Comparison of ENCODE assay signal across 12 cellular contexts in the genomic region with DNA sequence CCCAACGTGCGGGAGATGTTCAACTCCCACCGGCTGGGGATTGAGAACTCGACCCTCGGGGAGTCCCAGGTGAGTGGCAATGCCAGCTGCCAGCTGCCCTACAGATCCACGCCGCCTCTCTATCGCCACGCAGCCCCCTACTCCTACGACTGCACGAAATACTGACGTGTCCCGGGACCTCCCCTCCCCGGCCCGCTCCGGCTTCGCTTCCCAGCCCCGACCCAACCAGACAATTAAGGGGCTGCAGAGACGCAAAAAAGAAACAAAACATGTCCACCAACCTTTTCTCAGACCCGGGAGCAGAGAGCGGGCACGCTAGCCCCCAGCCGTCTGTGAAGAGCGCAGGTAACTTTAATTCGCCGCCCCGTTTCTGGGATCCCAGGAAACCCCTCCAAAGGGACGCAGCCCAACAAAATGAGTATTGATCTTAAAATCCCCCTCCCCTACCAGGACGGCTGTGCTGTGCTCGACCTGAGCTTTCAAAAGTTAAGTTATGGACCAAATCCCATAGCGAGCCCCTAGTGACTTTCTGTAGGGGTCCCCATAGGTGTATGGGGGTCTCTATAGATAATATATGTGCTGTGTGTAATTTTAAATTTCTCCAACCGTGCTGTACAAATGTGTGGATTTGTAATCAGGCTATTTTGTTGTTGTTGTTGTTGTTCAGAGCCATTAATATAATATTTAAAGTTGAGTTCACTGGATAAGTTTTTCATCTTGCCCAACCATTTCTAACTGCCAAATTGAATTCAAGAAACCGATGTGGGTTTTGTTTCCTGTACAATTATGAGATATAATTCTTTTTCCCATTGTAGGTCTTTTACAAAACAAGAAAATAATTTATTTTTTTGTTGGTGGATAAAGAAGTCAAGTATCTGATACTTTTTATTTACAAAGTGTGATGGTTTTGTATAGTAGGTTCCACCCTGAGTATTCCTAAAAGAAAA. TPM values are rescaled to one million over a fixed set of nuclear protein-coding genes. Genes with fewer than 3 reads are reported as not detected.
DNase-seq lines count a peak whose midpoint lies in the region; ATAC-seq and TF ChIP-seq lines count a peak whose summit lies in the region.
"Had no signal": no experiment of that assay in that cellular context is flagged by ENCODE, and none has a peak within 500 bp of the region (broad histone marks: within the 10 kb centered on the region; RNA-seq: fewer than 3 reads in every experiment).

No MANE protein-coding gene starts in this region.

- H3K4me1 ChIP-seq in ascending aorta (peaks cover 0 to 22% of the 10 kb centered on the region in 2 donors), right cardiac atrium (ENCODE audit: control insufficient read depth, insufficient read depth, low read length) (no peaks in the 10 kb centered on the region), gastrocnemius medialis (peaks cover 0 to 5% of the 10 kb centered on the region in 2 donors), Caco-2 (peaks cover 5% of the 10 kb centered on the region; the same call in 1 of the 2 replicates), Peyer's patch (peaks cover 0 to 15% (median 6%) of the 10 kb centered on the region in 4 donors)

- H3K27ac ChIP-seq in ascending aorta (peak overlapping the region; percentile 91 to 98), right cardiac atrium (ENCODE audit: low read length) (peak overlapping the region; percentile 8), gastrocnemius medialis (no peak overlapping the region), Peyer's patch (no peak overlapping the region)

- no peak overlapping the region for H3K4me3 Mint-ChIP-seq in Caco-2 (ENCODE audit: unreplicated experiment)

- H3K36me3 Mint-ChIP-seq in Caco-2 (ENCODE audit: insufficient read depth, unreplicated experiment) = peaks cover 2% of the 10 kb centered on the region

- H3K27me3 ChIP-seq in H7 (ENCODE audit: control insufficient read depth, insufficient read depth, low read length) = peaks cover 95% of the 10 kb centered on the region
- no peaks in the 10 kb centered on the region for H3K27me3 ChIP-seq in ascending aorta
- H3K27me3 ChIP-seq in right cardiac atrium (ENCODE audit: control insufficient read depth, insufficient read depth) = no peaks in the 10 kb centered on the region
- peaks cover 88 to 90% (median 90%) of the 10 kb centered on the region in 3 donors for H3K27me3 ChIP-seq in gastrocnemius medialis
- no peaks in the 10 kb centered on the region for H3K27me3 ChIP-seq in Caco-2 (replicated peaks; ENCODE audit: control insufficient read depth, insufficient read depth, low read length)
- peaks cover 0 to 67% of the 10 kb centered on the region in 2 donors for H3K27me3 ChIP-seq in Peyer's patch

- POLR2A ChIA-PET in Caco-2 (lab: Charles Lee) = interaction anchor here (0.6 kb wide), 1 partner anchor 55 kb away, joined by 11 read pairs; no protein-coding TSS in a partner anchor

- peaks cover 12% of the 10 kb centered on the region for H3K4me1 Mint-ChIP-seq in Caco-2 (ENCODE audit: low read depth, unreplicated experiment)

- H3K36me3 ChIP-seq in H7 (replicated peaks; ENCODE audit: control insufficient read depth, insufficient read depth, low read length) = no peaks in the 10 kb centered on the region
- H3K36me3 ChIP-seq in ascending aorta = peaks cover 0 to 12% of the 10 kb centered on the region in 2 donors
- H3K36me3 ChIP-seq in gastrocnemius medialis = no peaks in the 10 kb centered on the region
- H3K36me3 ChIP-seq in Caco-2 (ENCODE audit: control insufficient read depth, insufficient read depth, low read length) = no peaks in the 10 kb centered on the region
- no peaks in the 10 kb centered on the region for H3K36me3 ChIP-seq in Peyer's patch

- no peak for TF ChIP-seq CTCF in ascending aorta (IDR thresholded peaks at IDR 0.05)
- no peak for TF ChIP-seq CTCF in gastrocnemius medialis (IDR thresholded peaks at IDR 0.05 in 4 of 5, conservative IDR thresholded peaks at IDR 0.05 in 1 of 5)
- no peak for TF ChIP-seq CTCF in Caco-2 (IDR thresholded peaks at IDR 0.05; ENCODE audit: insufficient read depth in 1 of 2, low read depth in 1 of 2, low read length in 1 of 2, severe bottlenecking in 1 of 2, unreplicated experiment in 1 of 2)
- TF ChIP-seq CTCF in Peyer's patch (IDR thresholded peaks at IDR 0.05) = no peak

- peaks cover 6% of the 10 kb centered on the region for H3K27me3 Mint-ChIP-seq in Caco-2 (ENCODE audit: insufficient read depth, unreplicated experiment)

- WGBS in right cardiac atrium = 12% methylated on average over 33 of the region's 33 CpGs

- in situ Hi-C loops in gastrocnemius medialis (cut with MboI; ENCODE audit: low sequenced_read_pairs in 4 of 4) = loop anchor here (5.0 to 25.0 kb wide), 7 partner anchors 306 to 818 kb away; a partner anchor contains a TSS

- DNase-seq in H7 (no peak), ascending aorta (ENCODE audit: low spot score in 2 of 2) (no peak), right cardiac atrium (no peak), gastrocnemius medialis (no peak), OCI-M1 (lab: John Stamatoyannopoulos, UW) (no peak), erythroblast (lab: John Stamatoyannopoulos, UW) (no peak), Caco-2 (no peak), Peyer's patch (no peak)
- DNase-seq: activated effector memory CD4-positive, alpha-beta T cell treated with anti-CD3 and anti-CD28 coated beads, Interleukin-2, amount 50 U/mL, for 16 hours; foreskin melanocyte; NCI-H526 had no signal

- H3K27ac Mint-ChIP-seq in Caco-2 (ENCODE audit: unreplicated experiment) = no peak overlapping the region

- H3K9me3 Mint-ChIP-seq in Caco-2 (ENCODE audit: unreplicated experiment) = no peaks in the 10 kb centered on the region

- H3K4me3 ChIP-seq in H7 (ENCODE audit: insufficient read depth, low read depth, low read length) (peak overlapping the region; percentile 10; the same call in 1 of the 2 replicates), ascending aorta (peak overlapping the region; percentile 76 to 79), right cardiac atrium (ENCODE audit: low read length) (peak overlapping the region; percentile 39), gastrocnemius medialis (peak overlapping the region; percentile 20 to 49 (median 36)), Caco-2 (ENCODE audit: low read depth, low read length) (no peak overlapping the region), Peyer's patch (peak overlapping the region in 1 of 4 donors; percentile 2)

- CTCF ChIA-PET in Caco-2 (lab: Charles Lee) = no interaction called here

- H3K9me3 ChIP-seq in ascending aorta = no peaks in the 10 kb centered on the region
- H3K9me3 ChIP-seq in right cardiac atrium (ENCODE audit: control insufficient read depth, low read length) = no peaks in the 10 kb centered on the region
- H3K9me3 ChIP-seq in gastrocnemius medialis = no peaks in the 10 kb centered on the region
- H3K9me3 ChIP-seq in Caco-2 = no peaks in the 10 kb centered on the region
- no peaks in the 10 kb centered on the region for H3K9me3 ChIP-seq in Peyer's patch

- no peak for TF ChIP-seq POLR2A in gastrocnemius medialis (IDR thresholded peaks at IDR 0.05)
- TF ChIP-seq POLR2A in erythroblast (IDR thresholded peaks at IDR 0.05; ENCODE audit: low read length) = no peak
- no peak for TF ChIP-seq POLR2A in Peyer's patch (IDR thresholded peaks at IDR 0.05)

- no TSS peak for BruUV-seq in Caco-2 (replicated peaks; lab: Mats Ljungman, UMichigan)

- intact Hi-C loops in ascending aorta (cut with DNase I) = no loop called here
- intact Hi-C loops in right cardiac atrium (cut with DNase I) = loop anchor here in 1 of 4 donors (5.0 kb wide), 1 partner anchor 708 kb away; no protein-coding TSS in a partner anchor
- intact Hi-C loops in gastrocnemius medialis (cut with DNase I; ENCODE audit: low total_unique reads) = no loop called here
- intact Hi-C loops in Caco-2 (cut with micrococcal nuclease; ENCODE audit: unreplicated experiment) = no loop called here

- no peak for ATAC-seq in right cardiac atrium
- no peak for ATAC-seq in gastrocnemius medialis

RNA-seq across cellular contexts. Expression of a gene that starts 2.3 kb away (rescaled TPM):
- total RNA-seq in H7 (2014; rRNA removed; shearing (Covaris generic)) = 0.62 TPM in 1 of 2 replicates, not detected in the other
- total RNA-seq in ascending aorta (57.2 TPM), right cardiac atrium (1 to 10 TPM; 2.3 to 3.7 (median 2.8) TPM), gastrocnemius medialis (1 to 10 TPM in 1 of 4 donors, under 1 TPM in 3; 0.17 to 1.0 (median 0.29) TPM), Caco-2 (2022) (not detected in 2 replicates), Peyer's patch (1 to 10 TPM in 1 of 4 donors, under 1 TPM in 1, not detected in 2; 0.40 to 1.5 TPM)
- polyA plus RNA-seq in right cardiac atrium = 1.1 TPM

RNA-seq across cellular contexts. Expression of a gene that starts 9.4 kb away (rescaled TPM):
- 0.15 and 0.17 TPM in 2 replicates for total RNA-seq in H7 (2014; rRNA removed; shearing (Covaris generic))
- total RNA-seq in ascending aorta = 35.7 TPM
- total RNA-seq in right cardiac atrium = 1 to 10 TPM; 1.3 to 1.8 (median 1.6) TPM
- 0.75 TPM for polyA plus RNA-seq in right cardiac atrium
- 1 to 10 TPM; 2.0 to 5.9 (median 3.3) TPM for total RNA-seq in gastrocnemius medialis
- 0.11 TPM in 1 of 2 replicates, not detected in the other for total RNA-seq in Caco-2 (2022)
- 10 to 100 TPM in 1 of 4 donors, 1 to 10 TPM in 3; 2.0 to 12.4 (median 3.0) TPM for total RNA-seq in Peyer's patch

RNA-seq across cellular contexts. Expression of a gene that starts 13.9 kb away (rescaled TPM):
- total RNA-seq in H7 (2014; rRNA removed; shearing (Covaris generic)) = 15.3 and 19.5 TPM in 2 replicates
- total RNA-seq in ascending aorta (44.1 TPM), right cardiac atrium (10 to 100 TPM in 3 of 4 donors, 1 to 10 TPM in 1; 9.0 to 14.7 (median 12.5) TPM), gastrocnemius medialis (10 to 100 TPM; 10.9 to 31.2 (median 16.0) TPM), Caco-2 (2022) (30.5 and 33.0 TPM in 2 replicates), Peyer's patch (10 to 100 TPM; 18.2 to 35.4 (median 21.9) TPM)
- polyA plus RNA-seq in right cardiac atrium = 8.8 TPM

RNA-seq across cellular contexts. Expression of a gene that starts 58.6 kb away (rescaled TPM):
- not detected in 2 replicates for total RNA-seq in H7 (2014; rRNA removed; shearing (Covaris generic))
- total RNA-seq in ascending aorta (3.2 TPM), right cardiac atrium (under 1 TPM; 0.14 to 0.71 (median 0.28) TPM), gastrocnemius medialis (under 1 TPM in 2 of 4 donors, not detected in 2; 0.07 to 0.10 TPM), Caco-2 (2022) (0.09 TPM in 1 of 2 replicates, not detected in the other), Peyer's patch (10 to 100 TPM in 2 of 4 donors, 1 to 10 TPM in 2; 4.4 to 36.3 (median 9.0) TPM)
- polyA plus RNA-seq in right cardiac atrium = 0.84 TPM
- total RNA-seq: LHCN-M2 had no signal

Comparison
In these comparisons a context has a peak if more than half of its experiments do, and no peak if none do; other contexts are left out.
1. H3K27ac ChIP-seq: peak in ascending aorta (2 of 2) and right cardiac atrium (single experiment); none in gastrocnemius medialis (0 of 4) and Peyer's patch (0 of 4).
2. RNA of a gene that starts 2.3 kb away (total RNA-seq): 57.2 TPM in ascending aorta (single experiment); 2.3 to 3.7 TPM in right cardiac atrium, 0.62 TPM in H7, 0.40 to 1.5 TPM in Peyer's patch, 0.17 to 1.0 TPM in gastrocnemius medialis and not detected in Caco-2; every median in the first group is over 10 times any median in the second.